15 cellular contexts compared by ENCODE assay signal in the genomic region with DNA sequence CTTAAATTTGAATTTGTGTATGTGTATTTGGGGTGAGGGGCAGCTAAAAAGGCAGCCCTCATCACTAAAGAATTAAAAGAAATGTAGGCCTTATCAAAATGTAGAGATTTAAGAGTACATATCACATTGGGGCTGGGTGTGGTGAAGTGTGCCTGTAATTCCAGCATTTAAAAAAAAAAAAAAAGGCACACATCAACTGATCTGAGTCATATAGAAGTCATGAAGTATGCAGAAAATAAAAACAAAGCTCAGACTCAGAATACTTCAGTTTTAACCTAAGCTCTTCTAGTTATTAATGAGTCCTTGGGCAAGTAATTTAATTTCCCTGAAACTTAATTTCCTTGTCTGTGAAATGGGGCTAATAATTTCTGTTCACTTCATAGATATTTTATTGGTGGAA. TPM values are rescaled to one million over a fixed set of nuclear protein-coding genes. Genes with fewer than 3 reads are reported as not detected.
DNase-seq lines count a peak whose midpoint lies in the region; ATAC-seq, FAIRE-seq and TF ChIP-seq lines count a peak whose summit lies in the region.
"Had no signal": no experiment of that assay in that cellular context is flagged by ENCODE, and none has a peak within 500 bp of the region (broad histone marks: within the 10 kb centered on the region; RNA-seq: fewer than 3 reads in every experiment).

No MANE protein-coding gene starts in this region.

- no peak for ATAC-seq in HG03354 (IDR thresholded peaks at IDR 0.05; ENCODE audit: poor library complexity, severe bottlenecking, unreplicated experiment)
- ATAC-seq: left lung had no signal

- no TSS peak for BruUV-seq in endothelial cell of umbilical vein (replicated peaks; lab: Mats Ljungman, UMichigan)

- H3K9ac ChIP-seq in endothelial cell of umbilical vein (replicated peaks; ENCODE audit: extremely low read depth, insufficient read depth, low read length) (no peak overlapping the region), skeletal muscle satellite cell (ENCODE audit: low read depth, low read length) (no peak overlapping the region)

- POLR2A ChIA-PET in endothelial cell of umbilical vein (lab: Charles Lee): no interaction called here

- no peaks in the 10 kb centered on the region for H3K9me1 ChIP-seq in endothelial cell of umbilical vein (replicated peaks; ENCODE audit: control insufficient read depth, extremely low read depth, insufficient read depth, low read length)

- no peaks in the 10 kb centered on the region for H3K79me2 ChIP-seq in endothelial cell of umbilical vein (ENCODE audit: control insufficient read depth, insufficient read depth, low read length)

- H3K4me1 ChIP-seq in SJSA1 (replicated peaks) (peaks cover 32% of the 10 kb centered on the region), endothelial cell of umbilical vein (ENCODE audit: control insufficient read depth, extremely low read depth, insufficient read depth, low read length) (peaks cover 28% of the 10 kb centered on the region), skeletal muscle satellite cell (ENCODE audit: control insufficient read depth, insufficient read depth, low read length) (peaks cover 29% of the 10 kb centered on the region)
- H3K4me1 ChIP-seq: left lung had no signal

- H3K4me3 ChIP-seq in SJSA1 (no peak overlapping the region), endothelial cell of umbilical vein (replicated peaks in 1 of 3; ENCODE audit: insufficient read depth in 1 of 3, low read depth in 1 of 3, low read length in 3 of 3) (no peak overlapping the region), skeletal muscle satellite cell (ENCODE audit: low read length) (no peak overlapping the region)
- H3K4me3 ChIP-seq: cardiac muscle cell, left lung, thyroid gland had no signal

- H3K9me3 ChIP-seq in SJSA1 (replicated peaks) (no peaks in the 10 kb centered on the region), endothelial cell of umbilical vein (replicated peaks; ENCODE audit: control insufficient read depth, insufficient read depth, low read length) (no peaks in the 10 kb centered on the region), skeletal muscle satellite cell (replicated peaks; ENCODE audit: low read length) (no peaks in the 10 kb centered on the region)
- H3K9me3 ChIP-seq: left lung, thyroid gland had no signal

- dilution Hi-C loops in endothelial cell of umbilical vein (cut with MboI; ENCODE audit: extremely low pct_ligation_motif_present, low sequenced_read_pairs): no loop called here

- FAIRE-seq in endothelial cell of umbilical vein (lab: Jason Lieb, UNC): peak; percentile 95

- intact Hi-C loops in endothelial cell of umbilical vein (cut with micrococcal nuclease): no loop called here

- TF ChIP-seq POLR2A in endothelial cell of umbilical vein (IDR thresholded peaks at IDR 0.05; ENCODE audit: low read depth, low read length): no peak

- H3K4me2 ChIP-seq in endothelial cell of umbilical vein (ENCODE audit: insufficient read depth, low read length): peak overlapping the region; percentile 7
- peak overlapping the region; percentile 42 for H3K4me2 ChIP-seq in skeletal muscle satellite cell (ENCODE audit: low read length)

- no peak for TF ChIP-seq CTCF in endothelial cell of umbilical vein (IDR thresholded peaks at IDR 0.05; ENCODE audit: extremely low read depth in 1 of 2, insufficient read depth in 1 of 2, low read depth in 1 of 2, low read length in 2 of 2)

- no peaks in the 10 kb centered on the region for H4K20me1 ChIP-seq in endothelial cell of umbilical vein (replicated peaks; ENCODE audit: control insufficient read depth, extremely low read depth, insufficient read depth, low read length)

- H3K27me3 ChIP-seq in SJSA1 (replicated peaks) (no peaks in the 10 kb centered on the region), endothelial cell of umbilical vein (ENCODE audit: control insufficient read depth in 2 of 2, insufficient read depth in 2 of 2, low read length in 2 of 2) (no peaks in the 10 kb centered on the region), skeletal muscle satellite cell (ENCODE audit: control insufficient read depth, insufficient read depth, low read length) (no peaks in the 10 kb centered on the region)
- H3K27me3 ChIP-seq: cardiac muscle cell, left lung, thyroid gland had no signal

- CTCF ChIA-PET in endothelial cell of umbilical vein (lab: Charles Lee): interaction anchor here (0.6 to 1.4 kb wide), 9 partner anchors 9 to 170 kb away, joined by 3 to 6 read pairs (median 4); a partner anchor contains a TSS

- H3K36me3 ChIP-seq in SJSA1 (no peaks in the 10 kb centered on the region), endothelial cell of umbilical vein (ENCODE audit: control insufficient read depth in 2 of 2, extremely low read depth in 1 of 2, insufficient read depth in 2 of 2, low read length in 2 of 2) (peaks cover 2 to 3% of the 10 kb centered on the region in 2 experiments), skeletal muscle satellite cell (ENCODE audit: insufficient read depth, low read length) (peaks cover 14% of the 10 kb centered on the region)
- H3K36me3 ChIP-seq: cardiac muscle cell had no signal

- H3K27ac ChIP-seq in SJSA1: peak overlapping the region; percentile 46
- H3K27ac ChIP-seq in endothelial cell of umbilical vein (ENCODE audit: insufficient read depth, low read depth, low read length): peak overlapping the region; percentile 0
- H3K27ac ChIP-seq: cardiac muscle cell, left lung had no signal

- no peak overlapping the region for H2AFZ ChIP-seq in endothelial cell of umbilical vein (ENCODE audit: low read depth, low read length)

- DNase-seq in HCEC 1CT (peak; percentile 68), SJSA1 (ENCODE audit: low read depth in 1 of 2, low spot score in 2 of 2) (peak in 1 of 2 experiments; percentile 34), endothelial cell of umbilical vein (ENCODE audit: low read depth, low spot score) (peak; percentile 29), iPS-NIHi11 (ENCODE audit: low spot score) (no peak)
- no peak for DNase-seq in activated CD8-positive, alpha-beta memory T cell treated with anti-CD3 and anti-CD28 coated beads, Interleukin-2, amount 50 U/mL, for 48 hours
- DNase-seq: activated CD4-positive, alpha-beta T cell treated with anti-CD3 and anti-CD28 coated beads, Interleukin-2, amount 50 U/mL, for 48 hours; activated gamma-delta T cell; left lung; NCI-H1048; NCI-H2171 treated with DMSO at 0.1 percent for 48 hours; NK-92 treated with Interleukin-12 subunit alpha and Interleukin-12 subunit beta, amount 100 ng/mL, for 24 hours; thyroid gland had no signal

TF ChIP-seq in endothelial cell of umbilical vein, 7 proteins besides CTCF, POLR2A, EP300 and RAD21:
- TF ChIP-seq FOS (IDR thresholded peaks at IDR 0.05; ENCODE audit: borderline replicate concordance, insufficient read depth, low read length) (peak; percentile 55), MYC (IDR thresholded peaks at IDR 0.05; ENCODE audit: low read depth, low read length) (no peak)

RNA-seq across cellular contexts. Expression of a gene that starts 31.6 kb away (rescaled TPM):
- total RNA-seq in SJSA1 (2014; rRNA removed; shearing (Covaris generic)): 6.0 and 8.2 TPM in 2 replicates
- 5.4 and 7.3 TPM in 2 replicates for total RNA-seq in endothelial cell of umbilical vein
- polyA plus RNA-seq in endothelial cell of umbilical vein: 3.6 and 5.4 TPM in 2 replicates
- 4.0 and 4.2 TPM in 2 replicates for polyA plus RNA-seq in endothelial cell of umbilical vein (2011; cell fraction: cytosol; rRNA removed)
- polyA plus RNA-seq in endothelial cell of umbilical vein (2011; cell fraction: nucleus; rRNA removed): 5.4 and 6.7 TPM in 2 replicates
- 5.9 and 7.3 TPM in 2 replicates for polyA plus RNA-seq in endothelial cell of umbilical vein (2012)
- polyA minus RNA-seq in endothelial cell of umbilical vein: 8.7 and 11.2 TPM in 2 replicates
- polyA minus RNA-seq in endothelial cell of umbilical vein (2011; cell fraction: cytosol; rRNA and poly(A)+ RNA removed): 0.82 TPM
- polyA minus RNA-seq in endothelial cell of umbilical vein (2011; cell fraction: nucleus; rRNA and poly(A)+ RNA removed): 5.8 and 8.5 TPM in 2 replicates
- 4.4 and 6.3 TPM in 2 replicates for total RNA-seq in skeletal muscle satellite cell (2012; rRNA removed)

RNA-seq across cellular contexts. Expression of a gene that starts 42.4 kb away (rescaled TPM):
- 29.4 and 67.3 TPM in 2 replicates for total RNA-seq in SJSA1 (2014; rRNA removed; shearing (Covaris generic))
- total RNA-seq in endothelial cell of umbilical vein: 41.7 and 44.6 TPM in 2 replicates
- 45.8 and 52.6 TPM in 2 replicates for polyA plus RNA-seq in endothelial cell of umbilical vein
- polyA plus RNA-seq in endothelial cell of umbilical vein (2011; cell fraction: cytosol; rRNA removed): 45.9 and 47.5 TPM in 2 replicates
- polyA plus RNA-seq in endothelial cell of umbilical vein (2011; cell fraction: nucleus; rRNA removed): 87.7 and 92.6 TPM in 2 replicates
- polyA plus RNA-seq in endothelial cell of umbilical vein (2012): 30.9 and 47.5 TPM in 2 replicates
- 57.6 and 78.6 TPM in 2 replicates for polyA minus RNA-seq in endothelial cell of umbilical vein
- 31.7 TPM for polyA minus RNA-seq in endothelial cell of umbilical vein (2011; cell fraction: cytosol; rRNA and poly(A)+ RNA removed)
- polyA minus RNA-seq in endothelial cell of umbilical vein (2011; cell fraction: nucleus; rRNA and poly(A)+ RNA removed): 51.1 and 61.3 TPM in 2 replicates
- 31.4 and 39.8 TPM in 2 replicates for total RNA-seq in skeletal muscle satellite cell (2012; rRNA removed)

Comparison
In these comparisons a context has a peak if more than half of its experiments do, and no peak if none do; other contexts are left out.
1. DNase-seq: peak in HCEC 1CT (single experiment) and endothelial cell of umbilical vein (single experiment); none in activated CD8-positive, alpha-beta memory T cell treated with anti-CD3 and anti-CD28 coated beads, Interleukin-2, amount 50 U/mL, for 48 hours (single experiment) and iPS-NIHi11 (single experiment).